ENCODE assay signal across 8 cellular contexts in the genomic region with DNA sequence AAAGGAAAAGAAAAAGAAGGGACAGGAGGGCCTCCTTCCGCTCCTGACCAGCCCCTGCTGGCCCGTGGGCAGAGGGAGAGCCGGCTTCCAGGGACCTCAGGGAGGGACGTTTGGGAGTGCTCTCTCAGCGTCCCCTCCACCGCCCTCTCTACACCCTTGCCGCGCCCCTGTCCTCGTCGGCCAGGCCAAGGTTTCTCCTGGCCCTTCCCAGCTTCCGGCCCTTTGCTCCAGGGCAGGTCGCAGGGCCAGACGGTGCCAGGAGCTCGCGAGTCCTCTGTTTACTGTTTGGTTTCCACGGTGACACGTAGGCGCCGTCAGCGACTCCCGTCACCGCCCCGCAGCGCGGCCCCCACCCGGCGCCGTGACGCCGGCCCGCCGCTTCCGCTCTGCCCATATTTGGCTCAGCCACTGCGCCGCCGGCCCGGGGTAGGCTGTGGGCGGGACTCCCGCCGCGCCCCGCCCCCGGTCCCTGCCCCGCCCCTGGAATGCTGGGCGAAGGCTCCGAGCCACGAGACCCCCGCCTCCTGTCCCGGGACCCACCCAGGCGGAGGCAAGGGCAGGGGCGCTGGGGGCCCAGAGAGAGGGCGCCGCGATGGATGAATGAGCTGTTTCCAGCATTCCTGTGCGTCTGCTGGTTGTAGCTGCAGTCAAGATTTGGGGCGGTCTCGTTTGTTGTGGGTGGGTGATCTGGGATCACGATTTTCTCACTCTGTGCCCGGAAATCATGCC. TPM values are rescaled to one million over a fixed set of nuclear protein-coding genes. Genes with fewer than 3 reads are reported as not detected.
DNase-seq lines count a peak whose midpoint lies in the region; ATAC-seq, FAIRE-seq and TF ChIP-seq lines count a peak whose summit lies in the region.

No MANE protein-coding gene starts in this region.

- H3K4me2 ChIP-seq in keratinocyte (ENCODE audit: control insufficient read depth, extremely low read depth, insufficient read depth, low read depth, low read length) = peak overlapping the region; percentile 99

- no peaks in the 10 kb centered on the region for H3K9me3 ChIP-seq in keratinocyte (ENCODE audit: control insufficient read depth, low read depth, low read length)

- H3K9me3 Mint-ChIP-seq in central memory CD8-positive, alpha-beta T cell = no peaks in the 10 kb centered on the region

- H3K27ac Mint-ChIP-seq in central memory CD8-positive, alpha-beta T cell (ENCODE audit: low read depth) = peak overlapping the region; percentile 99

- H4K20me1 ChIP-seq in keratinocyte (ENCODE audit: control insufficient read depth, extremely low read depth, insufficient read depth, low read length) = no peaks in the 10 kb centered on the region

- peaks cover 13% of the 10 kb centered on the region for H3K4me1 Mint-ChIP-seq in central memory CD8-positive, alpha-beta T cell

- peak; percentile 93 for ATAC-seq in GM19043 (IDR thresholded peaks at IDR 0.05; ENCODE audit: low read depth, unreplicated experiment)
- ATAC-seq in HG03354 (IDR thresholded peaks at IDR 0.05; ENCODE audit: poor library complexity, severe bottlenecking, unreplicated experiment) = peak; percentile 92
- peak; percentile 97 to 98 for ATAC-seq in activated CD4-positive, CD25-positive, alpha-beta regulatory T cell treated with anti-CD3 and anti-CD28 coated beads, Interleukin-2, amount 50 U/mL, for 24 hours
- peak; percentile 89 for ATAC-seq in central memory CD8-positive, alpha-beta T cell (replicated peaks; ENCODE audit: extremely low read depth, poor library complexity, severe bottlenecking)

- peak; percentile 95 for DNase-seq in AG09319 (ENCODE audit: extremely low read depth, low read depth)
- DNase-seq in NCI-H446 treated with DMSO at 0.1 percent for 48 hours (lab: John Stamatoyannopoulos, UW) = peak; percentile 69
- peak; percentile 92 to 94 for DNase-seq in central memory CD8-positive, alpha-beta T cell (ENCODE audit: low spot score in 2 of 2)
- no peak for DNase-seq in keratinocyte (ENCODE audit: low read depth, low spot score)
- DNase-seq in stimulated activated CD4-positive, alpha-beta T cell treated with anti-CD3 and anti-CD28 coated beads, Interleukin-12 subunit alpha, Interleukin-12 subunit beta, amount 100 ng/mL, for 48 hours (ENCODE audit: low read depth in 2 of 3, low spot score in 1 of 3) = peak; percentile 82 to 95 (median 86)

- H3K36me3 ChIP-seq in keratinocyte (ENCODE audit: control insufficient read depth in 2 of 2, extremely low read depth in 1 of 2, insufficient read depth in 2 of 2, low read length in 2 of 2) = no peaks in the 10 kb centered on the region

- TF ChIP-seq CTCF in AG09319 (IDR thresholded peaks at IDR 0.05; ENCODE audit: low read depth, low read length) (no peak), keratinocyte (optimal IDR thresholded peaks at IDR 0.05 in 1 of 3, IDR thresholded peaks at IDR 0.05 in 1 of 3, conservative IDR thresholded peaks at IDR 0.05 in 1 of 3; ENCODE audit: extremely low read depth in 1 of 3, insufficient read depth in 2 of 3, low read length in 3 of 3) (no peak)

- peak overlapping the region; percentile 98 for H3K27ac ChIP-seq in keratinocyte (ENCODE audit: control insufficient read depth, insufficient read depth, low read length)

- no peaks in the 10 kb centered on the region for H3K27me3 ChIP-seq in keratinocyte (ENCODE audit: control insufficient read depth, extremely low read depth, insufficient read depth, low read length)

- H3K9me1 ChIP-seq in keratinocyte (ENCODE audit: control insufficient read depth, extremely low read depth, insufficient read depth, low read length) = no peaks in the 10 kb centered on the region

- peak overlapping the region; percentile 89 for H2AFZ ChIP-seq in keratinocyte (ENCODE audit: control insufficient read depth, low read length)

- FAIRE-seq in keratinocyte (lab: Jason Lieb, UNC) = no peak

- peak overlapping the region; percentile 98 for H3K9ac ChIP-seq in keratinocyte (ENCODE audit: control insufficient read depth, extremely low read depth, insufficient read depth, low read length)

- no peaks in the 10 kb centered on the region for H3K79me2 ChIP-seq in keratinocyte (ENCODE audit: control insufficient read depth, insufficient read depth, low read length)

- H3K4me1 ChIP-seq in keratinocyte (ENCODE audit: control insufficient read depth, extremely low read depth, insufficient read depth, low read length) = peaks cover 24% of the 10 kb centered on the region

- peak overlapping the region; percentile 82 for H3K4me3 Mint-ChIP-seq in central memory CD8-positive, alpha-beta T cell

- peak overlapping the region; percentile 60 to 84 (median 63) for H3K4me3 ChIP-seq in keratinocyte (ENCODE audit: control insufficient read depth in 2 of 3, extremely low read depth in 1 of 3, insufficient read depth in 2 of 3, low read depth in 1 of 3, low read length in 3 of 3)

- peaks cover 15% of the 10 kb centered on the region for H3K36me3 Mint-ChIP-seq in central memory CD8-positive, alpha-beta T cell (ENCODE audit: insufficient read depth)

- dilution Hi-C loops in keratinocyte (cut with MboI; ENCODE audit: extremely low pct_ligation_motif_present, low sequenced_read_pairs) = no loop called here

- peaks cover 9% of the 10 kb centered on the region for H3K27me3 Mint-ChIP-seq in central memory CD8-positive, alpha-beta T cell

RNA-seq across cellular contexts. Expression of gene FOS, which starts 15.5 kb away (rescaled TPM):
- polyA plus RNA-seq in keratinocyte = 29.2 to 141 TPM (median 121 TPM) in 3 replicates
- polyA plus RNA-seq in keratinocyte (2011; ENCODE audit: low read depth) = 203 TPM
- 59.7 and 69.9 TPM in 2 replicates for polyA plus RNA-seq in keratinocyte (2011; cell fraction: cytosol; rRNA removed)
- 468 and 530 TPM in 2 replicates for polyA plus RNA-seq in keratinocyte (2011; cell fraction: nucleus; rRNA removed)
- 11.9 and 76.3 TPM in 2 replicates for polyA plus RNA-seq in keratinocyte (2012; ENCODE audit: low replicate concordance)
- polyA minus RNA-seq in keratinocyte = 33.5 to 179 TPM (median 146 TPM) in 3 replicates
- polyA minus RNA-seq in keratinocyte (2011; cell fraction: cytosol; rRNA and poly(A)+ RNA removed) = 174 TPM
- polyA minus RNA-seq in keratinocyte (2011; cell fraction: nucleus; rRNA and poly(A)+ RNA removed) = 415 and 474 TPM in 2 replicates
